18 cellular contexts compared by ENCODE assay signal in genomic region chr3:177626014-177626413, GRCh38.
"Had no signal": no experiment of that assay in that cellular context is flagged by ENCODE, and none has a peak within 500 bp of the region (broad histone marks: within the 10 kb centered on the region; RNA-seq: fewer than 3 reads in every experiment).

No MANE protein-coding gene starts in this region.

- H3K9ac ChIP-seq: parathyroid adenoma had no signal

- H3K27me3 ChIP-seq: esophagus squamous epithelium, right atrium auricular region, sigmoid colon, stomach, thyroid gland, vagina had no signal

- ATAC-seq: natural killer cell; stimulated activated effector memory CD8-positive, alpha-beta T cell treated with anti-CD3 and anti-CD28 coated beads, Interleukin-12 subunit alpha, Interleukin-12 subunit beta, amount 100 ng/mL, for 72 hours had no signal

- H3K36me3 ChIP-seq: esophagus squamous epithelium, right atrium auricular region, sigmoid colon, stomach, thyroid gland, vagina had no signal

- H3K27ac ChIP-seq: coronary artery, esophagus squamous epithelium, parathyroid adenoma, right atrium auricular region, sigmoid colon, stomach, thyroid gland, vagina had no signal

- H3K9me3 ChIP-seq: esophagus squamous epithelium, right atrium auricular region, sigmoid colon, stomach, thyroid gland, vagina had no signal

- H3K4me3 ChIP-seq: coronary artery, esophagus squamous epithelium, lung, right atrium auricular region, sigmoid colon, stomach, thyroid gland, vagina had no signal

- H3K79me2 ChIP-seq: parathyroid adenoma had no signal

- DNase-seq: dermis blood vessel endothelial cell; effector memory CD4-positive, alpha-beta T cell; esophagus squamous epithelium; natural killer cell; occipital lobe; sigmoid colon; stimulated activated CD4-positive, alpha-beta T cell treated with anti-CD3 and anti-CD28 coated beads, Interleukin-2, amount 100 ng/mL, for 24 hours; stimulated activated CD4-positive, alpha-beta T cell treated with anti-CD3 and anti-CD28 coated beads, Interleukin-4, amount 100 ng/mL, for 24 hours; stimulated activated naive CD4-positive, alpha-beta T cell treated with Interleukin-2 at 50 U/mL for 16 hours; stomach; thyroid gland; trophoblast cell had no signal

- H3K4me1 ChIP-seq: vagina had no signal
